Comparison of ENCODE assay signal across 8 cellular contexts in genomic region chr1:166165661-166166399, GRCh38. TPM values are rescaled to one million over a fixed set of nuclear protein-coding genes. Genes with fewer than 3 reads are reported as not detected.
DNase-seq lines count a peak whose midpoint lies in the region; ATAC-seq, FAIRE-seq and TF ChIP-seq lines count a peak whose summit lies in the region.

No MANE protein-coding gene starts in this region.

- H3K4me3 ChIP-seq in GM12864 (ENCODE audit: low read depth, low read length) (peak overlapping the region; percentile 70), iPS-11a (ENCODE audit: low read depth, low read length) (peak overlapping the region; percentile 46), small intestine (ENCODE audit: low read depth in 1 of 2, low read length in 2 of 2) (peak overlapping the region; percentile 44 to 69)

- H3K9me3 Mint-ChIP-seq in activated naive CD8-positive, alpha-beta T cell treated with anti-CD3 and anti-CD28 coated beads, Interleukin-2, amount 10 ng/mL, durations not matched to agents 7 days and 5 days = no peaks in the 10 kb centered on the region

- H3K27me3 ChIP-seq in small intestine (ENCODE audit: control insufficient read depth in 2 of 2, insufficient read depth in 2 of 2, low read length in 2 of 2) = peaks cover 4% of the 10 kb centered on the region in 2 donors

- peak overlapping the region; percentile 80 for H3K4me3 Mint-ChIP-seq in activated naive CD8-positive, alpha-beta T cell treated with anti-CD3 and anti-CD28 coated beads, Interleukin-2, amount 10 ng/mL, durations not matched to agents 7 days and 5 days

- POLR2A ChIA-PET in activated naive CD8-positive, alpha-beta T cell treated with anti-CD3 and anti-CD28 coated beads, Interleukin-2, amount 10 ng/mL, durations not matched to agents 7 days and 5 days (lab: Charles Lee) = no interaction called here

- 1 to 3% (median 3%) methylated on average over 42 to 71 of the region's 71 CpGs for WGBS in small intestine, 3 donors

- no peaks in the 10 kb centered on the region for H3K9me3 ChIP-seq in small intestine (ENCODE audit: control insufficient read depth, low read depth)

- no peak overlapping the region for H3K27ac Mint-ChIP-seq in activated naive CD8-positive, alpha-beta T cell treated with anti-CD3 and anti-CD28 coated beads, Interleukin-2, amount 10 ng/mL, durations not matched to agents 7 days and 5 days

- peaks cover 0 to 8% of the 10 kb centered on the region in 2 donors for H3K4me1 ChIP-seq in small intestine (ENCODE audit: control insufficient read depth in 2 of 2, insufficient read depth in 1 of 2, low read depth in 1 of 2, low read length in 1 of 2)

- H3K36me3 ChIP-seq in small intestine (ENCODE audit: control insufficient read depth in 2 of 2, insufficient read depth in 2 of 2, low read length in 2 of 2) = no peaks in the 10 kb centered on the region

- no peak overlapping the region for H3K27ac ChIP-seq in small intestine (ENCODE audit: low read depth in 1 of 2, low read length in 1 of 2)

- TF ChIP-seq CTCF in GM12864 (IDR thresholded peaks at IDR 0.05; ENCODE audit: low read depth, low read length, missing control alignments) = no peak

- no peak for FAIRE-seq in small intestine (lab: Jason Lieb, UNC)

- H3K27me3 Mint-ChIP-seq in activated naive CD8-positive, alpha-beta T cell treated with anti-CD3 and anti-CD28 coated beads, Interleukin-2, amount 10 ng/mL, durations not matched to agents 7 days and 5 days = peaks cover 55% of the 10 kb centered on the region

- peaks cover 14% of the 10 kb centered on the region for H3K4me1 Mint-ChIP-seq in activated naive CD8-positive, alpha-beta T cell treated with anti-CD3 and anti-CD28 coated beads, Interleukin-2, amount 10 ng/mL, durations not matched to agents 7 days and 5 days

- DNase-seq in GM12864 (ENCODE audit: low read depth) (no peak), small intestine (peak; percentile 20), cortex of kidney (lab: John Stamatoyannopoulos, UW) (no peak)
- peak; percentile 39 for DNase-seq in activated naive CD8-positive, alpha-beta T cell treated with anti-CD3 and anti-CD28 coated beads, Interleukin-2, amount 10 ng/mL, durations not matched to agents 7 days and 5 days
- DNase-seq in activated CD4-positive, CD25-positive, alpha-beta regulatory T cell (lab: John Stamatoyannopoulos, UW) = no peak

- no peaks in the 10 kb centered on the region for H3K36me3 Mint-ChIP-seq in activated naive CD8-positive, alpha-beta T cell treated with anti-CD3 and anti-CD28 coated beads, Interleukin-2, amount 10 ng/mL, durations not matched to agents 7 days and 5 days

- ATAC-seq in HG03108 (IDR thresholded peaks at IDR 0.05; ENCODE audit: unreplicated experiment) = peak; percentile 0
- ATAC-seq in activated naive CD8-positive, alpha-beta T cell treated with anti-CD3 and anti-CD28 coated beads, Interleukin-2, amount 10 ng/mL, durations not matched to agents 7 days and 5 days (ENCODE audit: low read depth) = no peak
- ATAC-seq in HG02884 (IDR thresholded peaks at IDR 0.05; ENCODE audit: unreplicated experiment) = no peak

RNA-seq across cellular contexts. Expression of gene FAM78B, which starts 1.0 kb away (rescaled TPM):
- not detected for total RNA-seq in activated naive CD8-positive, alpha-beta T cell treated with anti-CD3 and anti-CD28 coated beads, Interleukin-2, amount 10 ng/mL, durations not matched to agents 7 days and 5 days
- 1 to 10 TPM in 1 of 3 donors, under 1 TPM in 2; 0.22 to 1.3 (median 0.81) TPM for polyA plus RNA-seq in small intestine

Comparison
In these comparisons a context has a peak if more than half of its experiments do, and no peak if none do; other contexts are left out.
1. DNase-seq: peak in activated naive CD8-positive, alpha-beta T cell treated with anti-CD3 and anti-CD28 coated beads, Interleukin-2, amount 10 ng/mL, durations not matched to agents 7 days and 5 days (single experiment) and small intestine (single experiment); none in GM12864 (single experiment), cortex of kidney (single experiment) and activated CD4-positive, CD25-positive, alpha-beta regulatory T cell (0 of 4).
2. Peak in every context shown above with its lines, with median percentiles within 50 percentile points of each other: H3K4me3 ChIP-seq.